Comparison of ENCODE assay signal across 10 cellular contexts in the genomic region with DNA sequence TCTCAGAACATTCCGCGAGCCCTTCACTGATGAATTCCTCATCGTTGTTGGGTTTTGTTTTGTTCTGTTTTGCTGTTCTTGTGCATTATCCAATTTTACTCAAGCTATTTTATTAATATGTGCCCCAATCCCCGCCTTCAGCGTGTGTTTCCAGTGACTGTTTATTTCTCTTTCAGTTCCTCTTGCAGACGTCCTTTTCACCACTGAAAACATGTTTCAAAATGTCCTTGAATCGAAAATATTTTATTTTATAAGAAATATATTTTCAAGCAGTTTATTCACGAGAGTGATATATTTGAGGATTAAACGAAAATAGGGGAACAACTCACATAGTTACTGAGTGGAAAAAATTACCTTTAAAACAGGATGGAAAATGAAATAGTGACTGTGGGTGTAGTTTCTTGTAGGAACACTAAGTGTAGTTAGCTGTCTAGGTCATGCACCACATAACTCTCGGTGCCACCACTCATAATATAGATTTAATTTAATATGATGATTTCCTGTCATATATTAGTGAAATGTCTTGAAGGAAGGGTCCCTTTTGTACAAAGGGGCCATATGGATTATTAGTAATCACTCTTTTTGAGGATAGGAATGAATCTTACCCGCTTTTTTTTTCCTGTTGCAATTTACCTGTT. TPM values are rescaled to one million over a fixed set of nuclear protein-coding genes. Genes with fewer than 3 reads are reported as not detected.
DNase-seq lines count a peak whose midpoint lies in the region; ATAC-seq lines count a peak whose summit lies in the region.
"Had no signal": no experiment of that assay in that cellular context is flagged by ENCODE, and none has a peak within 500 bp of the region (broad histone marks: within the 10 kb centered on the region; RNA-seq: fewer than 3 reads in every experiment).

No MANE protein-coding gene starts in this region.

- ATAC-seq in GM18858 (IDR thresholded peaks at IDR 0.05; ENCODE audit: unreplicated experiment) (peak; percentile 89), GM21737 (IDR thresholded peaks at IDR 0.05; ENCODE audit: unreplicated experiment) (peak; percentile 76), HG03442 (IDR thresholded peaks at IDR 0.05; ENCODE audit: unreplicated experiment) (peak; percentile 81), memory B cell (ENCODE audit: low read depth) (peak; percentile 81)
- no peak for ATAC-seq in natural killer cell treated with Interleukin-12 subunit alpha and Interleukin-12 subunit beta and Interleukin-15 and Interleukin-18, amount 100 ng/mL, for 72 hours

- no peak overlapping the region for H3K27ac Mint-ChIP-seq in memory B cell
- H3K27ac Mint-ChIP-seq in natural killer cell treated with Interleukin-12 subunit alpha and Interleukin-12 subunit beta and Interleukin-15 and Interleukin-18, amount 100 ng/mL, for 72 hours, result no peak overlapping the region
- H3K27ac Mint-ChIP-seq in T-helper 2 cell treated with Interferon-gamma antibody and Interleukin-4, amounts not matched to agents 5 μg/mL and 100 μg/mL, for 36 hours, result no peak overlapping the region
- H3K27ac Mint-ChIP-seq: dendritic cell treated with granulocyte-macrophage colony-stimulating factor and Interleukin-4, amounts not matched to agents 40 ng/mL and 50 ng/mL, for 4 days had no signal

- peaks cover 3% of the 10 kb centered on the region for H3K4me1 Mint-ChIP-seq in memory B cell
- no peaks in the 10 kb centered on the region for H3K4me1 Mint-ChIP-seq in natural killer cell treated with Interleukin-12 subunit alpha and Interleukin-12 subunit beta and Interleukin-15 and Interleukin-18, amount 100 ng/mL, for 72 hours (ENCODE audit: low read depth in 2 of 2)
- H3K4me1 Mint-ChIP-seq in T-helper 2 cell treated with Interferon-gamma antibody and Interleukin-4, amounts not matched to agents 5 μg/mL and 100 μg/mL, for 36 hours (ENCODE audit: low read depth), result no peaks in the 10 kb centered on the region

- H3K4me3 Mint-ChIP-seq in memory B cell, result no peak overlapping the region
- no peak overlapping the region for H3K4me3 Mint-ChIP-seq in natural killer cell treated with Interleukin-12 subunit alpha and Interleukin-12 subunit beta and Interleukin-15 and Interleukin-18, amount 100 ng/mL, for 72 hours
- no peak overlapping the region for H3K4me3 Mint-ChIP-seq in T-helper 2 cell treated with Interferon-gamma antibody and Interleukin-4, amounts not matched to agents 5 μg/mL and 100 μg/mL, for 36 hours
- H3K4me3 Mint-ChIP-seq: dendritic cell treated with granulocyte-macrophage colony-stimulating factor and Interleukin-4, amounts not matched to agents 40 ng/mL and 50 ng/mL, for 4 days had no signal

- DNase-seq in memory B cell (ENCODE audit: low spot score in 2 of 2) (no peak), Ammon's horn (ENCODE audit: low spot score) (no peak), NCI-H1694 (lab: John Stamatoyannopoulos, UW) (no peak)
- no peak for DNase-seq in natural killer cell treated with Interleukin-12 subunit alpha and Interleukin-12 subunit beta and Interleukin-15 and Interleukin-18, amount 100 ng/mL, for 72 hours (ENCODE audit: low spot score)
- no peak for DNase-seq in T-helper 2 cell treated with Interferon-gamma antibody and Interleukin-4, amounts not matched to agents 5 μg/mL and 100 μg/mL, for 36 hours (ENCODE audit: low spot score)
- DNase-seq: DMS79 treated with DMSO at 0.1 percent for 48 hours had no signal

- H3K36me3 Mint-ChIP-seq in memory B cell, result no peaks in the 10 kb centered on the region
- no peaks in the 10 kb centered on the region for H3K36me3 Mint-ChIP-seq in natural killer cell treated with Interleukin-12 subunit alpha and Interleukin-12 subunit beta and Interleukin-15 and Interleukin-18, amount 100 ng/mL, for 72 hours
- H3K36me3 Mint-ChIP-seq in T-helper 2 cell treated with Interferon-gamma antibody and Interleukin-4, amounts not matched to agents 5 μg/mL and 100 μg/mL, for 36 hours (ENCODE audit: low read depth), result no peaks in the 10 kb centered on the region

- H3K27me3 Mint-ChIP-seq in memory B cell, result peaks cover 2% of the 10 kb centered on the region
- peaks cover 0 to 3% of the 10 kb centered on the region in 2 donors for H3K27me3 Mint-ChIP-seq in natural killer cell treated with Interleukin-12 subunit alpha and Interleukin-12 subunit beta and Interleukin-15 and Interleukin-18, amount 100 ng/mL, for 72 hours
- H3K27me3 Mint-ChIP-seq in T-helper 2 cell treated with Interferon-gamma antibody and Interleukin-4, amounts not matched to agents 5 μg/mL and 100 μg/mL, for 36 hours (ENCODE audit: low read depth), result peaks cover 8% of the 10 kb centered on the region

- no peaks in the 10 kb centered on the region for H3K9me3 Mint-ChIP-seq in memory B cell
- H3K9me3 Mint-ChIP-seq in natural killer cell treated with Interleukin-12 subunit alpha and Interleukin-12 subunit beta and Interleukin-15 and Interleukin-18, amount 100 ng/mL, for 72 hours, result no peaks in the 10 kb centered on the region
- H3K9me3 Mint-ChIP-seq in T-helper 2 cell treated with Interferon-gamma antibody and Interleukin-4, amounts not matched to agents 5 μg/mL and 100 μg/mL, for 36 hours, result no peaks in the 10 kb centered on the region
- H3K9me3 Mint-ChIP-seq: dendritic cell treated with granulocyte-macrophage colony-stimulating factor and Interleukin-4, amounts not matched to agents 40 ng/mL and 50 ng/mL, for 4 days had no signal

RNA-seq across cellular contexts. Expression of a gene that starts 45.3 kb away (rescaled TPM):
- 10 to 100 TPM; 36.8 to 44.0 TPM for total RNA-seq in natural killer cell treated with Interleukin-12 subunit alpha and Interleukin-12 subunit beta and Interleukin-15 and Interleukin-18, amount 100 ng/mL, for 72 hours

Comparison
In these comparisons a context has a peak if more than half of its experiments do, and no peak if none do; other contexts are left out.
1. ATAC-seq: peak in GM18858 (single experiment), GM21737 (single experiment), HG03442 (single experiment) and memory B cell (single experiment); none in natural killer cell treated with Interleukin-12 subunit alpha and Interleukin-12 subunit beta and Interleukin-15 and Interleukin-18, amount 100 ng/mL, for 72 hours (0 of 2).